In the genomic region with DNA sequence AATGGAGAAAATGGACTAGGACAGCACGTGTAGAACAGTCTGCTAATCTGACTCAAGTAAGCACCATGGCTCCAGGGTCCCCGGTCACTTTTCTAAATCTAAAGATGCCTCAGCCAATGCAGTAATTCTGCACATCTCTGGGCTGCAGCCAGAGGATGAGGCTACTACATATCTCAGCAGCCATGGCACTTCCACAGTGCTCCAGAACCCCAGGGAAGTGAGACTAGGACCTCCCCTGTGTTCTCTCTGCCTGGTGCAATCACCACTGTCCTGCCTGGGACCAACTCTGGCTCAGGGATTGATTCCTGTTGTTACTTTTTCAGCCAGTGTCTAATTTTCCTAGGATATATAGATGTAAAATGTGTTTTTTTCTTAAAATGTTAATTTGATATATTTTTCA, we compare ENCODE assay signal across 9 cellular contexts.
"Had no signal": no experiment of that assay in that cellular context is flagged by ENCODE, and none has a peak within 500 bp of the region (broad histone marks: within the 10 kb centered on the region; RNA-seq: fewer than 3 reads in every experiment).

No MANE protein-coding gene starts in this region.

- H3K4me3 ChIP-seq: ascending aorta, left lung, mucosa of descending colon, thyroid gland had no signal

- H3K4me1 ChIP-seq: ascending aorta, parathyroid adenoma, thyroid gland had no signal

- H3K27ac Mint-ChIP-seq: activated naive CD4-positive, alpha-beta T cell treated with anti-CD3 and anti-CD28 coated beads, Interleukin-2, amount 10 ng/mL, durations not matched to agents 7 days and 5 days had no signal

- H3K27ac ChIP-seq: ascending aorta, left lung, parathyroid adenoma, thyroid gland, VCaP had no signal

- H2AFZ ChIP-seq: parathyroid adenoma had no signal

- H3K27me3 ChIP-seq: ascending aorta, left lung, thyroid gland had no signal

- H3K4me3 Mint-ChIP-seq: activated naive CD4-positive, alpha-beta T cell treated with anti-CD3 and anti-CD28 coated beads, Interleukin-2, amount 10 ng/mL, durations not matched to agents 7 days and 5 days had no signal

- H3K9me3 Mint-ChIP-seq: activated naive CD4-positive, alpha-beta T cell treated with anti-CD3 and anti-CD28 coated beads, Interleukin-2, amount 10 ng/mL, durations not matched to agents 7 days and 5 days; naive thymus-derived CD8-positive, alpha-beta T cell; stimulated activated effector memory CD8-positive, alpha-beta T cell treated with anti-CD3 and anti-CD28 coated beads, Interleukin-12 subunit alpha, Interleukin-12 subunit beta, amount 100 ng/mL, for 72 hours had no signal

- H3K36me3 Mint-ChIP-seq: activated naive CD4-positive, alpha-beta T cell treated with anti-CD3 and anti-CD28 coated beads, Interleukin-2, amount 10 ng/mL, durations not matched to agents 7 days and 5 days; naive thymus-derived CD8-positive, alpha-beta T cell; stimulated activated effector memory CD8-positive, alpha-beta T cell treated with anti-CD3 and anti-CD28 coated beads, Interleukin-12 subunit alpha, Interleukin-12 subunit beta, amount 100 ng/mL, for 72 hours had no signal

- H3K79me2 ChIP-seq: parathyroid adenoma had no signal

- H3K9ac ChIP-seq: parathyroid adenoma had no signal

- H3K36me3 ChIP-seq: ascending aorta, left lung, thyroid gland had no signal

- H3K9me3 ChIP-seq: ascending aorta, left lung, mucosa of descending colon, thyroid gland had no signal

- DNase-seq: activated naive CD4-positive, alpha-beta T cell treated with anti-CD3 and anti-CD28 coated beads, Interleukin-2, amount 10 ng/mL, durations not matched to agents 7 days and 5 days; left lung; mucosa of descending colon; naive thymus-derived CD8-positive, alpha-beta T cell; thyroid gland had no signal
